30 cellular contexts compared by ENCODE assay signal in genomic region chr14:53156238-53156637, GRCh38. TPM values are rescaled to one million over a fixed set of nuclear protein-coding genes. Genes with fewer than 3 reads are reported as not detected.
DNase-seq lines count a peak whose midpoint lies in the region; ATAC-seq and TF ChIP-seq lines count a peak whose summit lies in the region.
"Had no signal": no experiment of that assay in that cellular context is flagged by ENCODE, and none has a peak within 500 bp of the region (broad histone marks: within the 10 kb centered on the region; RNA-seq: fewer than 3 reads in every experiment).

No MANE protein-coding gene starts in this region.

- H3K36me3 ChIP-seq in IMR-90 (ENCODE audit: control insufficient read depth, insufficient read depth, low read length): no peaks in the 10 kb centered on the region
- H3K36me3 ChIP-seq: ovary, thyroid gland had no signal

- H3K79me1 ChIP-seq in IMR-90 (ENCODE audit: low read depth in 1 of 2, low read length in 2 of 2): peaks cover 5 to 16% of the 10 kb centered on the region in 2 experiments; a peak in 3 of 4 replicates

- no peak overlapping the region for H2BK15ac ChIP-seq in IMR-90 (ENCODE audit: low read depth, low read length)

- H3K18ac ChIP-seq in IMR-90 (ENCODE audit: low read depth, low read length): no peak overlapping the region

- no peak for ATAC-seq in IMR-90 (ENCODE audit: low read depth)
- ATAC-seq in HG03045 (IDR thresholded peaks at IDR 0.05; ENCODE audit: unreplicated experiment): no peak
- ATAC-seq: GM23338; left lobe of liver; stimulated activated naive CD8-positive, alpha-beta T cell treated with anti-CD3 and anti-CD28 coated beads, Interleukin-15, amount 100 ng/mL, for 72 hours had no signal

- no peak for TF ChIP-seq RAD21 in IMR-90 (IDR thresholded peaks at IDR 0.05; ENCODE audit: low read length)

- H3K9ac ChIP-seq in IMR-90 (ENCODE audit: low read depth, low read length): no peak overlapping the region

- H2AK5ac ChIP-seq in IMR-90 (ENCODE audit: low read depth, low read length): no peak overlapping the region

- H3K4me2 ChIP-seq in IMR-90 (ENCODE audit: low read depth, low read length): no peak overlapping the region
- H3K4me2 ChIP-seq: GM23338 had no signal

- H4K20me1 ChIP-seq in IMR-90 (ENCODE audit: insufficient read depth, low read length): no peaks in the 10 kb centered on the region

- H3K4me1 ChIP-seq in IMR-90 (ENCODE audit: control insufficient read depth, insufficient read depth, low read length): peaks cover 3% of the 10 kb centered on the region; the same call in 1 of the 2 replicates
- H3K4me1 ChIP-seq: BE2C, thyroid gland had no signal

- H3K4ac ChIP-seq in IMR-90 (ENCODE audit: low read depth, low read length): no peak overlapping the region

- DNase-seq in IMR-90 (no peak), NCI-H2081 (lab: John Stamatoyannopoulos, UW) (peak; percentile 6 to 43), NCI-H510A (lab: John Stamatoyannopoulos, UW) (peak; percentile 42), epithelial cell of esophagus (ENCODE audit: low read depth) (peak; percentile 10), GM13977 (ENCODE audit: low spot score) (no peak), NCI-H2227 treated with DMSO at 0.1 percent for 48 hours (lab: John Stamatoyannopoulos, UW) (no peak)
- DNase-seq: activated CD4-positive, alpha-beta memory T cell treated with anti-CD3 and anti-CD28 coated beads, Interleukin-2, amount 10 ng/mL, durations not matched to agents 7 days and 5 days; activated CD4-positive, alpha-beta T cell treated with anti-CD3 and anti-CD28 coated beads for 1 hour; activated CD8-positive, alpha-beta memory T cell treated with anti-CD3 and anti-CD28 coated beads, Interleukin-2, amount 50 U/mL, for 4 hours; activated naive CD4-positive, alpha-beta T cell treated with anti-CD3 and anti-CD28 coated beads for 36 hours; BE2C; CD8-positive, alpha-beta memory T cell; central memory CD4-positive, alpha-beta T cell; cortex of kidney; DMS 273 treated with DMSO at 0.1 percent for 48 hours; effector memory CD4-positive, alpha-beta T cell; erythroblast; MM.1S; NCI-H524 treated with DMSO at 0.1 percent for 48 hours; ovary; retina; SIG-M5; small intestine; stimulated activated CD4-positive, alpha-beta T cell treated with anti-CD3 and anti-CD28 coated beads, Interleukin-1b, Interleukin-23, amount 100 ng/mL, for 48 hours; stimulated activated naive CD8-positive, alpha-beta T cell treated with anti-CD3 and anti-CD28 coated beads, Interleukin-15, amount 100 ng/mL, for 72 hours; thyroid gland had no signal

- WGBS in IMR-90 (ENCODE audit: extremely low coverage in 2 of 2, insufficient read length in 1 of 2), 2 experiments: 100% methylated on average over 1 of the region's 4 CpGs; no CpG with 5 or more reads in 1 of the 2 experiments

- dilution Hi-C loops in IMR-90 (cut with HindIII; ENCODE audit: low sequenced_read_pairs, unreplicated experiment): no loop called here

- no TSS peak for BruUV-seq in IMR-90 (replicated peaks; lab: Mats Ljungman, UMichigan)

- peaks cover 5% of the 10 kb centered on the region for H3K9me1 ChIP-seq in IMR-90 (ENCODE audit: insufficient read depth, low read length)

- H2AFZ ChIP-seq in IMR-90 (replicated peaks; ENCODE audit: low read length, poor library complexity): no peak overlapping the region
- H2AFZ ChIP-seq: GM23338 had no signal

- no peak overlapping the region for H4K8ac ChIP-seq in IMR-90 (ENCODE audit: low read depth in 2 of 2, low read length in 2 of 2)

- H3K23ac ChIP-seq in IMR-90 (ENCODE audit: low read depth, low read length): no peak overlapping the region

- no peak overlapping the region for H3K56ac ChIP-seq in IMR-90 (ENCODE audit: extremely low read depth, insufficient read depth, low read length)

- TF ChIP-seq CTCF in IMR-90 (conservative IDR thresholded peaks at IDR 0.05; ENCODE audit: low read depth, low read length): no peak
- TF ChIP-seq CTCF in epithelial cell of esophagus (IDR thresholded peaks at IDR 0.05; ENCODE audit: insufficient read depth, low read depth, low read length, missing control alignments): no peak
- TF ChIP-seq CTCF in GM13977 (IDR thresholded peaks at IDR 0.05; ENCODE audit: extremely low read depth, insufficient read depth, missing control alignments): no peak

- in situ Hi-C loops in IMR-90 (cut with MboI; ENCODE audit: low sequenced_read_pairs): no loop called here
- in situ Hi-C loops in GM13977 (cut with MboI; ENCODE audit: low pct_unique_long_range_greater_than_20kb, low sequenced_read_pairs, unreplicated experiment): no loop called here

- no peak overlapping the region for H3K4me3 ChIP-seq in IMR-90 (ENCODE audit: insufficient read depth, low read depth, low read length)
- H3K4me3 ChIP-seq in epithelial cell of esophagus (ENCODE audit: low read length): no peak overlapping the region
- H3K4me3 ChIP-seq: GM23338, ovary, thyroid gland had no signal

- no peak overlapping the region for H2BK5ac ChIP-seq in IMR-90 (ENCODE audit: low read depth, low read length, poor library complexity, severe bottlenecking)

- POLR2A ChIA-PET in IMR-90 (lab: Charles Lee; ENCODE audit: unreplicated experiment): no interaction called here

- CTCF ChIA-PET in IMR-90 (lab: Yijun Ruan, JAX): no interaction called here

- H3K27me3 ChIP-seq in IMR-90 (ENCODE audit: control insufficient read depth, insufficient read depth, low read length): no peaks in the 10 kb centered on the region
- H3K27me3 ChIP-seq: BE2C, ovary, thyroid gland had no signal

- intact Hi-C loops in IMR-90 (cut with micrococcal nuclease): loop anchor here (10.0 kb wide), 1 partner anchor 411 kb away; no protein-coding TSS in a partner anchor

- no peak overlapping the region for H2AK9ac ChIP-seq in IMR-90 (replicated peaks; ENCODE audit: low read depth, low read length, poor library complexity)

- H3K9me3 ChIP-seq in IMR-90 (ENCODE audit: control insufficient read depth, insufficient read depth, low read length): no peaks in the 10 kb centered on the region
- H3K9me3 ChIP-seq: BE2C, ovary, thyroid gland had no signal

- H2BK120ac ChIP-seq in IMR-90 (ENCODE audit: low read depth, low read length): no peak overlapping the region

- no peak overlapping the region for H3K27ac ChIP-seq in IMR-90 (ENCODE audit: insufficient read depth, low read length)
- H3K27ac ChIP-seq: HL-60, ovary, thyroid gland had no signal

- no peak overlapping the region for H4K5ac ChIP-seq in IMR-90 (ENCODE audit: low read depth, low read length)

- no peak overlapping the region for H3K14ac ChIP-seq in IMR-90 (replicated peaks; ENCODE audit: low read depth, low read length)

- H2BK20ac ChIP-seq in IMR-90 (ENCODE audit: low read depth, low read length): no peak overlapping the region

- no peak overlapping the region for H4K91ac ChIP-seq in IMR-90 (ENCODE audit: insufficient read depth, low read depth, low read length)

- TF ChIP-seq POLR2A in IMR-90 (IDR thresholded peaks at IDR 0.05; ENCODE audit: low read depth, low read length): no peak

TF ChIP-seq in IMR-90, 13 proteins besides CTCF, POLR2A, EP300 and RAD21:
- TF ChIP-seq USF2 (IDR thresholded peaks at IDR 0.05; ENCODE audit: low read depth, low read length): no peak
- no peak for TF ChIP-seq RCOR1 (IDR thresholded peaks at IDR 0.05; ENCODE audit: insufficient replicate concordance, low read length)
- TF ChIP-seq ELK1 (IDR thresholded peaks at IDR 0.05; ENCODE audit: borderline replicate concordance, low read depth, low read length): no peak
- peak; percentile 50; the same call in 1 of the 2 replicates for TF ChIP-seq CEBPB (IDR thresholded peaks at IDR 0.05; ENCODE audit: low read depth, low read length)
- TF ChIP-seq BHLHE40 (IDR thresholded peaks at IDR 0.05; ENCODE audit: low read depth, low read length): no peak
- TF ChIP-seq NFE2L2 (IDR thresholded peaks at IDR 0.05; ENCODE audit: low read depth, low read length): no peak
- no peak for TF ChIP-seq CHD1 (IDR thresholded peaks at IDR 0.05; ENCODE audit: low read depth, low read length)
- no peak for TF ChIP-seq MXI1 (IDR thresholded peaks at IDR 0.05; ENCODE audit: borderline replicate concordance, low read depth, low read length)
- no peak for TF ChIP-seq SMC3 (IDR thresholded peaks at IDR 0.05; ENCODE audit: low read depth, low read length)

RNA-seq across cellular contexts. Expression of gene DDHD1, which starts 3.1 kb away (rescaled TPM):
- 9.0 and 14.2 TPM in 2 replicates for total RNA-seq in IMR-90 (2012; rRNA removed)
- 3.7 and 4.5 TPM in 2 replicates for polyA plus RNA-seq in IMR-90 (2012; rRNA removed)
- 1.3 and 1.4 TPM in 2 replicates for polyA plus RNA-seq in IMR-90 (2012; cell fraction: cytosol; rRNA removed)
- polyA plus RNA-seq in IMR-90 (2012; cell fraction: nucleus; rRNA removed; ENCODE audit: low replicate concordance): 1.9 and 10.8 TPM in 2 replicates

Comparison
In these comparisons a context has a peak if more than half of its experiments do, and no peak if none do; other contexts are left out.
1. DNase-seq: peak in NCI-H2081 (2 of 2), NCI-H510A (single experiment) and epithelial cell of esophagus (single experiment); none in IMR-90 (single experiment), GM13977 (single experiment) and NCI-H2227 treated with DMSO at 0.1 percent for 48 hours (single experiment).